ENCODE assay signal across 16 cellular contexts in the genomic region with DNA sequence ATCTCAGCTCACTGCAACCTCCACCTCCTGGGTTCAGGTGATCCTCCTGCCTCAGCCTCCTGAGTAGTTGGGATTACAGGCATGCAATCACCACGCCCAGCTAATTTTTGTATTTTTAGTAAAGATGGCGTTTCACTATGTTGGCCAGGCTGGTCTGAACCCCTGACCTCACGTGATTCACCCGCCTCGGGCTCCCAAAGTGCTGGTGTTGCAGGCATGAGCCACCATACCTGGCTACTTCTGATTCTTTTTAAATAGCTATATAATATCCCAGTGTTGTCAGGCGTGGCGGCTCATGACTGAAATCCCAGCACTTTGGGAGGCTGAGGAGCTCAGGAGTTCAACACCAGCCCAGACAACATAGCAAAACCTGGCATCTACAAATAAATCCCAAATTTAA.
"Had no signal": no experiment of that assay in that cellular context is flagged by ENCODE, and none has a peak within 500 bp of the region (broad histone marks: within the 10 kb centered on the region; RNA-seq: fewer than 3 reads in every experiment).

No MANE protein-coding gene starts in this region.

- H3K4me1 Mint-ChIP-seq: immature natural killer cell, mesothelial cell of epicardium had no signal

- H3K9me3 Mint-ChIP-seq: immature natural killer cell, mesothelial cell of epicardium had no signal

- DNase-seq: dermis blood vessel endothelial cell; dorsolateral prefrontal cortex; effector CD4-positive, alpha-beta T cell; effector memory CD4-positive, alpha-beta T cell; foreskin keratinocyte; heart left ventricle; hypothalamus; immature natural killer cell; left cardiac atrium; left lung; left ventricle myocardium superior; lower lobe of right lung; mesenchymal stem cell; mucosa of descending colon had no signal

- H3K27ac Mint-ChIP-seq: immature natural killer cell, mesothelial cell of epicardium had no signal

- H3K4me3 Mint-ChIP-seq: immature natural killer cell, mesothelial cell of epicardium had no signal

- ATAC-seq: foreskin keratinocyte, gastroesophageal sphincter, heart left ventricle, left cardiac atrium, left lung, left ventricle myocardium superior, lower lobe of right lung, mucosa of descending colon had no signal
